ENCODE assay signal across 9 cellular contexts in genomic region chrX:2351999-2352995, GRCh38.
A peak's percentile ranks its signal among the peaks of the same experiment; 100 is the strongest.
DNase-seq lines count a peak whose midpoint lies in the region; ATAC-seq and TF ChIP-seq lines count a peak whose summit lies in the region.
"Had no signal": no experiment of that assay in that cellular context is flagged by ENCODE, and none has a peak within 500 bp of the region (broad histone marks: within the 10 kb centered on the region; RNA-seq: fewer than 3 reads in every experiment).

No MANE protein-coding gene starts in this region.

- no peak overlapping the region for H4K8ac ChIP-seq in H9 (replicated peaks; ENCODE audit: insufficient read length, low read depth, low read length)

- no peak overlapping the region for H2AK5ac ChIP-seq in H9 (ENCODE audit: insufficient read length, low read length)

- H3K27me3 Mint-ChIP-seq in H9 (ENCODE audit: low read depth), result no peaks in the 10 kb centered on the region
- H3K27me3 Mint-ChIP-seq in chondrocyte (ENCODE audit: low read depth), result no peaks in the 10 kb centered on the region

- no peaks in the 10 kb centered on the region for H3F3A ChIP-seq in MM.1S (ENCODE audit: insufficient read depth, low read length)

- intact Hi-C loops in spleen (cut with DNase I; ENCODE audit: low total_unique reads) (no loop called here), upper lobe of right lung (cut with DNase I) (no loop called here)

- H3K56ac ChIP-seq in H9 (ENCODE audit: insufficient read length, low read depth, low read length), result no peak overlapping the region

- H3K9me3 ChIP-seq in H9 (ENCODE audit: control insufficient read depth, low read depth, low read length), result no peaks in the 10 kb centered on the region
- H3K9me3 ChIP-seq in spleen, result peaks cover 0 to 11% (median 3%) of the 10 kb centered on the region in 8 donors
- no peaks in the 10 kb centered on the region for H3K9me3 ChIP-seq in upper lobe of right lung
- H3K9me3 ChIP-seq in MM.1S (replicated peaks; ENCODE audit: insufficient read depth, low read length), result no peaks in the 10 kb centered on the region

- H4K5ac ChIP-seq in H9 (ENCODE audit: insufficient read length, low read depth, low read length), result no peak overlapping the region

- H3K9me3 Mint-ChIP-seq in H9 (peaks cover 0 to 3% of the 10 kb centered on the region in 2 experiments; a peak in 1 of 5 replicates), chondrocyte (ENCODE audit: low read depth) (no peaks in the 10 kb centered on the region)

- H3K4me2 ChIP-seq in H9 (ENCODE audit: insufficient read depth, insufficient read length, low read length) (no peak overlapping the region), MM.1S (ENCODE audit: low read depth, low read length) (no peak overlapping the region)

- no peak overlapping the region for H3K18ac ChIP-seq in H9 (ENCODE audit: insufficient read length, low read depth, low read length)

- H3K36me3 ChIP-seq in spleen (peaks cover 0 to 49% (median 0%) of the 10 kb centered on the region in 6 donors), upper lobe of right lung (no peaks in the 10 kb centered on the region), MM.1S (replicated peaks; ENCODE audit: insufficient read depth, low read length) (no peaks in the 10 kb centered on the region)

- no peak overlapping the region for H2BK120ac ChIP-seq in H9 (ENCODE audit: low read depth, low read length, poor library complexity, severe bottlenecking)

- H2BK15ac ChIP-seq in H9 (ENCODE audit: low read depth, low read length), result no peak overlapping the region

- no peak overlapping the region for H3T11ph ChIP-seq in H9 (ENCODE audit: low read length)

- no peak overlapping the region for H2BK20ac ChIP-seq in H9 (ENCODE audit: low read depth, low read length, poor library complexity, severe bottlenecking)

- POLR2A ChIA-PET in AG04449 (lab: Yijun Ruan, JAX), result no interaction called here

- CTCF ChIA-PET in AG04449 (lab: Yijun Ruan, JAX), result no interaction called here

- H3K4me3 ChIP-seq in AG04449 (ENCODE audit: low read depth, low read length) (peak overlapping the region; percentile 15; the same call in 1 of the 2 replicates), spleen (no peak overlapping the region), upper lobe of right lung (no peak overlapping the region), MM.1S (ENCODE audit: low read length) (no peak overlapping the region)

- no peak overlapping the region for H2BK5ac ChIP-seq in H9 (ENCODE audit: insufficient read length, low read length)

- no peak overlapping the region for H3K23ac ChIP-seq in H9 (ENCODE audit: insufficient read length, low read depth, low read length)

- no peak for TF ChIP-seq POLR2A in spleen (IDR thresholded peaks at IDR 0.05)

- WGBS in H9 (ENCODE audit: extremely low coverage, insufficient read length, low lambda C conversion rate), result no CpG with 5 or more reads among the region's 19 CpGs
- WGBS in spleen, 5 donors, result 86 to 93% (median 93%) methylated on average over 19 of the region's 19 CpGs

- peaks cover 7 to 10% of the 10 kb centered on the region in 2 experiments for H3K4me1 Mint-ChIP-seq in H9
- peaks cover 29% of the 10 kb centered on the region for H3K4me1 Mint-ChIP-seq in chondrocyte (ENCODE audit: low read depth)

- H3K4me3 Mint-ChIP-seq in H9 (no peak overlapping the region), chondrocyte (ENCODE audit: unreplicated experiment) (peak overlapping the region; percentile 2)

- peak overlapping the region; percentile 4 to 82 (median 39); a peak in 4 of 7 replicates for H3K27ac Mint-ChIP-seq in H9
- H3K27ac Mint-ChIP-seq in chondrocyte (ENCODE audit: unreplicated experiment), result peak overlapping the region; percentile 85

- no peak overlapping the region for H2BK12ac ChIP-seq in H9 (ENCODE audit: insufficient read length, low read depth, low read length)

- TF ChIP-seq CTCF in AG04449 (IDR thresholded peaks at IDR 0.05; ENCODE audit: insufficient read depth, low read length, missing control alignments) (no peak), H9 (conservative IDR thresholded peaks at IDR 0.05) (no peak), chondrocyte (IDR thresholded peaks at IDR 0.05) (peak; percentile 17), spleen (IDR thresholded peaks at IDR 0.05 in 8 of 11, conservative IDR thresholded peaks at IDR 0.05 in 3 of 11) (no peak), upper lobe of right lung (IDR thresholded peaks at IDR 0.05) (no peak), MM.1S (IDR thresholded peaks at IDR 0.05; ENCODE audit: low read length) (no peak)

- H3K79me2 ChIP-seq in H9 (ENCODE audit: insufficient read depth, low read length) (no peaks in the 10 kb centered on the region), MM.1S (ENCODE audit: low read length) (no peaks in the 10 kb centered on the region)

- no peak overlapping the region for H3K4ac ChIP-seq in H9 (ENCODE audit: low read depth, low read length)

- H3K14ac ChIP-seq in H9 (ENCODE audit: insufficient read depth, low read length), result no peak overlapping the region; the same call in 1 of the 2 replicates

- H3K79me1 ChIP-seq in H9 (ENCODE audit: insufficient read depth, low read depth, low read length, poor library complexity, severe bottlenecking), result no peaks in the 10 kb centered on the region

- H3K23me2 ChIP-seq in H9 (ENCODE audit: insufficient read length, low read depth, low read length, poor library complexity, severe bottlenecking), result no peaks in the 10 kb centered on the region

- no peaks in the 10 kb centered on the region for H4K20me1 ChIP-seq in H9 (ENCODE audit: control insufficient read depth, insufficient read depth, insufficient read length)
- H4K20me1 ChIP-seq in MM.1S (ENCODE audit: insufficient read depth, low read length), result no peaks in the 10 kb centered on the region

- H3K27me3 ChIP-seq in H9 (ENCODE audit: insufficient read depth, low read length) (no peaks in the 10 kb centered on the region), spleen (replicated peaks in 1 of 7) (no peaks in the 10 kb centered on the region), upper lobe of right lung (no peaks in the 10 kb centered on the region), MM.1S (replicated peaks; ENCODE audit: insufficient read depth, low read length) (no peaks in the 10 kb centered on the region)

- H3K27ac ChIP-seq in H9 (ENCODE audit: insufficient read length, low read depth, low read length), result no peak overlapping the region
- no peak overlapping the region for H3K27ac ChIP-seq in spleen
- no peak overlapping the region for H3K27ac ChIP-seq in upper lobe of right lung
- H3K27ac ChIP-seq in MM.1S (ENCODE audit: low read length), result no peak overlapping the region

- no peak overlapping the region for H2AFZ ChIP-seq in H9 (ENCODE audit: low read length)
- no peak overlapping the region for H2AFZ ChIP-seq in MM.1S (ENCODE audit: low read length)

- no peak overlapping the region for H3K9ac ChIP-seq in H9 (ENCODE audit: extremely low read depth, insufficient read length, low read length)
- no peak overlapping the region for H3K9ac ChIP-seq in MM.1S (ENCODE audit: low read length)

- DNase-seq in AG04449 (ENCODE audit: low read depth, low spot score) (peak; percentile 94), H9 (no peak), chondrocyte (ENCODE audit: low spot score) (no peak), left kidney (ENCODE audit: low read depth, low spot score) (peak; percentile 41), spleen (no peak), upper lobe of right lung (no peak), MM.1S (no peak)
- DNase-seq: DMS79 treated with DMSO at 0.1 percent for 48 hours had no signal

- H3K4me1 ChIP-seq in H9 (ENCODE audit: insufficient read depth, low read length) (no peaks in the 10 kb centered on the region), spleen (peaks cover 0 to 3% (median 0%) of the 10 kb centered on the region in 6 donors), upper lobe of right lung (no peaks in the 10 kb centered on the region), MM.1S (ENCODE audit: low read length) (no peaks in the 10 kb centered on the region)

- no peaks in the 10 kb centered on the region for H3K9me2 ChIP-seq in MM.1S (replicated peaks; ENCODE audit: insufficient read depth, low read length)

- no peak for ATAC-seq in upper lobe of right lung
- ATAC-seq in HG03097 (IDR thresholded peaks at IDR 0.05; ENCODE audit: low FRiP score, unreplicated experiment), result no peak

- H4K91ac ChIP-seq in H9 (ENCODE audit: insufficient read length, low read depth, low read length), result no peak overlapping the region

- H3K36me3 Mint-ChIP-seq in H9 (ENCODE audit: insufficient read depth in 1 of 3, low read depth in 3 of 3) (peaks cover 6 to 22% (median 22%) of the 10 kb centered on the region in 3 experiments), chondrocyte (ENCODE audit: low read depth) (no peaks in the 10 kb centered on the region)

Comparison
In these comparisons a context has a peak if more than half of its experiments do, and no peak if none do; other contexts are left out.
1. DNase-seq: peak in AG04449 (single experiment) and left kidney (single experiment); none in H9 (single experiment), chondrocyte (single experiment), spleen (single experiment), upper lobe of right lung (single experiment) and MM.1S (single experiment).